Comparison of ENCODE assay signal across 24 cellular contexts in genomic region chr13:23918208-23918607, GRCh38. TPM values are rescaled to one million over a fixed set of nuclear protein-coding genes. Genes with fewer than 3 reads are reported as not detected.
A peak's percentile ranks its signal among the peaks of the same experiment; 100 is the strongest.
DNase-seq lines count a peak whose midpoint lies in the region; ATAC-seq and TF ChIP-seq lines count a peak whose summit lies in the region.
"Had no signal": no experiment of that assay in that cellular context is flagged by ENCODE, and none has a peak within 500 bp of the region (broad histone marks: within the 10 kb centered on the region; RNA-seq: fewer than 3 reads in every experiment).

No MANE protein-coding gene starts in this region.

- H3K79me2 ChIP-seq in SK-N-SH (ENCODE audit: insufficient read depth): no peaks in the 10 kb centered on the region

- H3K4me1 ChIP-seq in SK-N-SH (ENCODE audit: control insufficient read depth in 1 of 2, insufficient read depth in 2 of 2, low read depth in 1 of 2, low read length in 1 of 2) (no peaks in the 10 kb centered on the region), HAP-1 (no peaks in the 10 kb centered on the region)

- 0 out of 2 replicates have a peak overlapping the region, but pooled peaks have one; percentile 3 for H3K27ac Mint-ChIP-seq in HFFc6

- H2AFZ ChIP-seq in SK-N-SH (ENCODE audit: low read depth): no peak overlapping the region

- no peaks in the 10 kb centered on the region for H4K20me1 ChIP-seq in SK-N-SH (ENCODE audit: insufficient read depth)

- H3K4me3 ChIP-seq in SK-N-SH (ENCODE audit: low read depth in 2 of 2, low read length in 1 of 2): no peak overlapping the region
- no peak overlapping the region for H3K4me3 ChIP-seq in astrocyte of the spinal cord (ENCODE audit: low read depth, low read length)
- H3K4me3 ChIP-seq in HAP-1: no peak overlapping the region

- H3K27ac ChIP-seq in SK-N-SH (ENCODE audit: low read depth in 2 of 2, low read length in 1 of 2): no peak overlapping the region
- H3K27ac ChIP-seq: 22Rv1 had no signal

- ATAC-seq in SK-N-SH treated with all-trans-retinoic acid at 6 μM for 48 hours: no peak
- ATAC-seq: Panc1 had no signal

- TF ChIP-seq RAD21 in SK-N-SH (IDR thresholded peaks at IDR 0.05; ENCODE audit: low read length): no peak

- TF ChIP-seq CTCF in SK-N-SH (IDR thresholded peaks at IDR 0.05) (no peak), HFFc6 (IDR thresholded peaks at IDR 0.05) (no peak), astrocyte of the spinal cord (IDR thresholded peaks at IDR 0.05; ENCODE audit: low read depth, low read length) (no peak)

- no peak overlapping the region for H3K4me2 ChIP-seq in SK-N-SH

- 19% methylated on average over 2 of the region's 2 CpGs for WGBS in SK-N-SH (ENCODE audit: low lambda C conversion rate)

- H3K27me3 ChIP-seq in SK-N-SH (ENCODE audit: insufficient read depth): no peaks in the 10 kb centered on the region
- peaks cover 22% of the 10 kb centered on the region for H3K27me3 ChIP-seq in HAP-1 (ENCODE audit: low read depth)

- 0 out of 2 replicates have a peak, but pooled peaks cover 12% of the 10 kb centered on the region for H3K36me3 Mint-ChIP-seq in HFFc6 (ENCODE audit: low read depth)

- H3K9me3 ChIP-seq in SK-N-SH (no peaks in the 10 kb centered on the region), HAP-1 (no peaks in the 10 kb centered on the region)

- CTCF ChIA-PET in SK-N-SH (lab: Yijun Ruan, JAX): interaction anchor here (1.1 to 2.5 kb wide), 2 partner anchors 42 to 311 kb away, joined by 3 to 8 read pairs; no protein-coding TSS in a partner anchor

- POLR2A ChIA-PET in SK-N-SH (lab: Yijun Ruan, JAX): no interaction called here

- DNase-seq in SK-N-SH: no peak
- peak; percentile 35 for DNase-seq in HFFc6
- DNase-seq in astrocyte of the spinal cord (ENCODE audit: low read depth, low spot score): peak; percentile 20
- peak; percentile 13 for DNase-seq in kidney tubule cell (ENCODE audit: low spot score)
- no peak for DNase-seq in iPS-NIHi7 (ENCODE audit: extremely low spot score)
- DNase-seq in cerebellar nuclear complex (lab: John Stamatoyannopoulos, UW): no peak
- no peak for DNase-seq in HAP-1 (ENCODE audit: low spot score in 2 of 2)
- DNase-seq: Calu3, DMS79 treated with DMSO at 0.1 percent for 48 hours, NCI-H1048, NCI-H1417 treated with DMSO at 0.1 percent for 48 hours, NCI-H1694 treated with DMSO at 0.1 percent for 48 hours, NCI-H2081 treated with DMSO at 0.1 percent for 48 hours, NCI-H2171, NCI-H226, NCI-H510A, NCI-H69, SIG-M5 had no signal

- H3F3A ChIP-seq in SK-N-SH (replicated peaks; ENCODE audit: insufficient read depth): peaks cover 5% of the 10 kb centered on the region

- H3K36me3 ChIP-seq in SK-N-SH (replicated peaks in 1 of 2; ENCODE audit: control insufficient read depth in 1 of 2, insufficient read depth in 2 of 2, low read length in 1 of 2) (no peaks in the 10 kb centered on the region), HAP-1 (replicated peaks) (no peaks in the 10 kb centered on the region)

- H3K4me3 Mint-ChIP-seq in HFFc6: peak overlapping the region; percentile 37

- no peaks in the 10 kb centered on the region for H3K9me2 ChIP-seq in SK-N-SH

- no peak overlapping the region for H3K9ac ChIP-seq in SK-N-SH

- H3K27me3 Mint-ChIP-seq in HFFc6 (ENCODE audit: insufficient read depth): no peaks in the 10 kb centered on the region

- peaks cover 16% of the 10 kb centered on the region for H3K9me3 Mint-ChIP-seq in HFFc6

- in situ Hi-C loops in astrocyte of the spinal cord (cut with HindIII; ENCODE audit: low sequenced_read_pairs): no loop called here
- in situ Hi-C loops in HAP-1 (cut with MboI; ENCODE audit: low sequenced_read_pairs): no loop called here

- TF ChIP-seq EP300 in SK-N-SH (IDR thresholded peaks at IDR 0.05; ENCODE audit: borderline replicate concordance in 1 of 2, low read depth in 1 of 2, low read length in 1 of 2): peak in 1 of 2 experiments; percentile 33; a peak in 1 of 4 replicates

- peaks cover 54% of the 10 kb centered on the region for H3K4me1 Mint-ChIP-seq in HFFc6 (ENCODE audit: low read depth)

TF ChIP-seq in SK-N-SH, 30 proteins besides CTCF, POLR2A, EP300 and RAD21 (continues in another document):
- TF ChIP-seq YY1 (IDR thresholded peaks at IDR 0.05; ENCODE audit: low read depth) (no peak), TCF12 (IDR thresholded peaks at IDR 0.05) (peak; percentile 76), GATA2 (CRISPR knock-in tag; IDR thresholded peaks at IDR 0.05) (no peak), FOXM1 (IDR thresholded peaks at IDR 0.05; ENCODE audit: low read depth) (no peak), PBX3 (IDR thresholded peaks at IDR 0.05) (peak; percentile 38; the same call in 1 of the 2 replicates), POLR2AphosphoS5 (IDR thresholded peaks at IDR 0.05; ENCODE audit: low read depth, low read length) (no peak), RFX5 (IDR thresholded peaks at IDR 0.05; ENCODE audit: low read length) (no peak), ZBTB33 (IDR thresholded peaks at IDR 0.05; ENCODE audit: borderline replicate concordance, low read depth) (no peak), TAF1 (IDR thresholded peaks at IDR 0.05; ENCODE audit: borderline replicate concordance, low read depth, low read length) (no peak)

TF ChIP-seq in SK-N-SH treated with all-trans-retinoic acid at 6 μM for 48 hours, 23 proteins besides CTCF, POLR2A, EP300 and RAD21:
- TF ChIP-seq, protein P1, sequence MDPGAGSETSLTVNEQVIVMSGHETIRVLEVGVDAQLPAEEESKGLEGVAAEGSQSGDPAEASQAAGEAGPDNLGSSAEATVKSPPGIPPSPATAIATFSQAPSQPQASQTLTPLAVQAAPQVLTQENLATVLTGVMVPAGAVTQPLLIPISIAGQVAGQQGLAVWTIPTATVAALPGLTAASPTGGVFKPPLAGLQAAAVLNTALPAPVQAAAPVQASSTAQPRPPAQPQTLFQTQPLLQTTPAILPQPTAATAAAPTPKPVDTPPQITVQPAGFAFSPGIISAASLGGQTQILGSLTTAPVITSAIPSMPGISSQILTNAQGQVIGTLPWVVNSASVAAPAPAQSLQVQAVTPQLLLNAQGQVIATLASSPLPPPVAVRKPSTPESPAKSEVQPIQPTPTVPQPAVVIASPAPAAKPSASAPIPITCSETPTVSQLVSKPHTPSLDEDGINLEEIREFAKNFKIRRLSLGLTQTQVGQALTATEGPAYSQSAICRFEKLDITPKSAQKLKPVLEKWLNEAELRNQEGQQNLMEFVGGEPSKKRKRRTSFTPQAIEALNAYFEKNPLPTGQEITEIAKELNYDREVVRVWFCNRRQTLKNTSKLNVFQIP (CRISPR knock-in tag; IDR thresholded peaks at IDR 0.05; ENCODE audit: borderline replicate concordance, low read depth): no peak
- TF ChIP-seq TCF4 (CRISPR knock-in tag; IDR thresholded peaks at IDR 0.05; ENCODE audit: borderline replicate concordance): no peak
- no peak for TF ChIP-seq ZNF565 (CRISPR knock-in tag; conservative IDR thresholded peaks at IDR 0.05; ENCODE audit: low read depth)
- TF ChIP-seq RARB (CRISPR knock-in tag; IDR thresholded peaks at IDR 0.05): no peak
- TF ChIP-seq GLIS3 (CRISPR knock-in tag; IDR thresholded peaks at IDR 0.05): no peak
- no peak for TF ChIP-seq CSRNP3 (CRISPR knock-in tag; IDR thresholded peaks at IDR 0.05)
- TF ChIP-seq CREB5 (CRISPR knock-in tag; IDR thresholded peaks at IDR 0.05; ENCODE audit: low read depth): no peak
- no peak for TF ChIP-seq CSDC2 (CRISPR knock-in tag; IDR thresholded peaks at IDR 0.05)

RNA-seq across cellular contexts. Expression of gene C1QTNF9B, which starts 20.9 kb away (rescaled TPM):
- not detected in 2 replicates for polyA plus RNA-seq in SK-N-SH (2012; rRNA removed)
- polyA plus RNA-seq in SK-N-SH (2012; cell fraction: cytosol; rRNA removed): not detected in 2 replicates
- polyA plus RNA-seq in SK-N-SH (2012; cell fraction: nucleus; rRNA removed): 0.10 and 0.20 TPM in 2 replicates
- under 1 TPM in 2 of 6 experiments, not detected in 4; 0.25 to 0.27 TPM for total RNA-seq in HFFc6 (2021; fragmentation: NEBNext Ultra II Directional; extraction: Animal tissue kit (Norgen Biotek cat#: 25700))
- total RNA-seq: Calu3, G401, H4 had no signal
- polyA plus RNA-seq: BJ had no signal

RNA-seq across cellular contexts. Expression of gene MIPEP, which starts 29.0 kb away (rescaled TPM):
- 10.4 and 12.7 TPM in 2 replicates for polyA plus RNA-seq in SK-N-SH (2012; rRNA removed)
- 13.0 and 16.1 TPM in 2 replicates for polyA plus RNA-seq in SK-N-SH (2012; cell fraction: cytosol; rRNA removed)
- 11.3 and 15.6 TPM in 2 replicates for polyA plus RNA-seq in SK-N-SH (2012; cell fraction: nucleus; rRNA removed)
- 10 to 100 TPM; 11.3 to 15.6 (median 13.1) TPM for total RNA-seq in HFFc6 (2021; fragmentation: NEBNext Ultra II Directional; extraction: Animal tissue kit (Norgen Biotek cat#: 25700))

Comparison
In these comparisons a context has a peak if more than half of its experiments do, and no peak if none do; other contexts are left out.
1. DNase-seq: peak in HFFc6 (single experiment), astrocyte of the spinal cord (single experiment) and kidney tubule cell (single experiment); none in SK-N-SH (single experiment), iPS-NIHi7 (single experiment), cerebellar nuclear complex (0 of 2) and HAP-1 (0 of 2).